In genomic region chr19:7739211-7739752, GRCh38 we compare ENCODE assay signal across 19 cellular contexts. TPM values are rescaled to one million over a fixed set of nuclear protein-coding genes. Genes with fewer than 3 reads are reported as not detected.
DNase-seq lines count a peak whose midpoint lies in the region; ATAC-seq and TF ChIP-seq lines count a peak whose summit lies in the region.
"Had no signal": no experiment of that assay in that cellular context is flagged by ENCODE, and none has a peak within 500 bp of the region (broad histone marks: within the 10 kb centered on the region; RNA-seq: fewer than 3 reads in every experiment).

No MANE protein-coding gene starts in this region.

- no peak overlapping the region for H3K4me3 Mint-ChIP-seq in activated CD8-positive, alpha-beta T cell treated with anti-CD3 and anti-CD28 coated beads for 36 hours
- H3K4me3 Mint-ChIP-seq: CD8-positive, alpha-beta memory T cell had no signal

- CTCF ChIA-PET in activated CD8-positive, alpha-beta T cell treated with anti-CD3 and anti-CD28 coated beads for 36 hours (lab: Charles Lee): interaction anchor here (0.8 to 1.7 kb wide), 8 partner anchors 8 to 171 kb away, joined by 3 to 5 read pairs (median 3); partner anchors contain the start of genes CD209 and TRAPPC5

- intact Hi-C loops in activated CD8-positive, alpha-beta T cell treated with anti-CD3 and anti-CD28 coated beads for 36 hours (cut with micrococcal nuclease): no loop called here
- intact Hi-C loops in spleen (cut with DNase I; ENCODE audit: low total_unique reads): no loop called here

- no peak for TF ChIP-seq CTCF in activated CD8-positive, alpha-beta T cell treated with anti-CD3 and anti-CD28 coated beads for 36 hours (IDR thresholded peaks at IDR 0.05)
- TF ChIP-seq CTCF in spleen (IDR thresholded peaks at IDR 0.05 in 8 of 11, conservative IDR thresholded peaks at IDR 0.05 in 3 of 11) (no peak), coronary artery (IDR thresholded peaks at IDR 0.05) (no peak)

- H3K36me3 ChIP-seq in BLaER1 (no peaks in the 10 kb centered on the region), skeletal muscle tissue (ENCODE audit: control insufficient read depth in 3 of 3, insufficient read depth in 3 of 3, low read length in 3 of 3) (no peaks in the 10 kb centered on the region), spleen (no peaks in the 10 kb centered on the region)

- H3K9me3 Mint-ChIP-seq in activated CD8-positive, alpha-beta T cell treated with anti-CD3 and anti-CD28 coated beads for 36 hours: no peaks in the 10 kb centered on the region
- H3K9me3 Mint-ChIP-seq: CD8-positive, alpha-beta memory T cell had no signal

- H3K27me3 Mint-ChIP-seq in activated CD8-positive, alpha-beta T cell treated with anti-CD3 and anti-CD28 coated beads for 36 hours: peaks cover 13% of the 10 kb centered on the region

- H3K27me3 ChIP-seq in BLaER1: no peaks in the 10 kb centered on the region
- H3K27me3 ChIP-seq in skeletal muscle tissue (ENCODE audit: control insufficient read depth in 3 of 3, insufficient read depth in 3 of 3, low read length in 3 of 3): peaks cover 0 to 10% (median 3%) of the 10 kb centered on the region in 3 donors
- H3K27me3 ChIP-seq in spleen (replicated peaks in 1 of 7): no peaks in the 10 kb centered on the region

- H3K9me3 ChIP-seq in BLaER1: no peaks in the 10 kb centered on the region
- no peaks in the 10 kb centered on the region for H3K9me3 ChIP-seq in skeletal muscle tissue (ENCODE audit: control insufficient read depth in 3 of 3, low read length in 3 of 3)
- H3K9me3 ChIP-seq in spleen: no peaks in the 10 kb centered on the region
- H3K9me3 ChIP-seq: Caco-2 had no signal

- H4K20me1 ChIP-seq in BLaER1: no peaks in the 10 kb centered on the region

- no peak overlapping the region for H3K27ac Mint-ChIP-seq in activated CD8-positive, alpha-beta T cell treated with anti-CD3 and anti-CD28 coated beads for 36 hours

- ATAC-seq in activated CD8-positive, alpha-beta T cell treated with anti-CD3 and anti-CD28 coated beads for 36 hours: no peak
- ATAC-seq: GM12878 had no signal

- peak overlapping the region; percentile 54 for H3K4me2 ChIP-seq in BLaER1

- no peaks in the 10 kb centered on the region for H3K36me3 Mint-ChIP-seq in activated CD8-positive, alpha-beta T cell treated with anti-CD3 and anti-CD28 coated beads for 36 hours (ENCODE audit: low read depth)
- H3K36me3 Mint-ChIP-seq: CD8-positive, alpha-beta memory T cell had no signal

- H3K4me1 ChIP-seq in BLaER1: peaks cover 31% of the 10 kb centered on the region
- H3K4me1 ChIP-seq in skeletal muscle tissue (ENCODE audit: control insufficient read depth in 3 of 3, insufficient read depth in 3 of 3, low read length in 3 of 3): no peaks in the 10 kb centered on the region
- H3K4me1 ChIP-seq in spleen: peaks cover 0 to 24% (median 4%) of the 10 kb centered on the region in 6 donors
- H3K4me1 ChIP-seq: Caco-2 had no signal

- DNase-seq in D341Med (ENCODE audit: low spot score) (peak; percentile 65), NCI-H82 (lab: John Stamatoyannopoulos, UW) (peak; percentile 92), spleen (no peak), coronary artery (ENCODE audit: low spot score) (no peak)
- no peak for DNase-seq in activated CD8-positive, alpha-beta T cell treated with anti-CD3 and anti-CD28 coated beads for 36 hours
- DNase-seq: ACHN; Caco-2; CD8-positive, alpha-beta memory T cell; DMS 273 treated with DMSO at 0.1 percent for 48 hours; DMS79; GM23248; H7 had no signal

- no peak overlapping the region for H3K27ac ChIP-seq in BLaER1
- peak overlapping the region; percentile 40 for H3K27ac ChIP-seq in skeletal muscle tissue (ENCODE audit: low read depth, low read length)
- H3K27ac ChIP-seq in spleen: no peak overlapping the region
- H3K27ac ChIP-seq in coronary artery: peak overlapping the region in 1 of 2 donors; percentile 60
- H3K27ac ChIP-seq: C4-2B, GM23248 had no signal

- WGBS in spleen, 5 donors: 32 to 50% (median 43%) methylated on average over 2 of the region's 2 CpGs

- peaks cover 14% of the 10 kb centered on the region for H3K4me1 Mint-ChIP-seq in activated CD8-positive, alpha-beta T cell treated with anti-CD3 and anti-CD28 coated beads for 36 hours (ENCODE audit: low read depth)
- H3K4me1 Mint-ChIP-seq: CD8-positive, alpha-beta memory T cell had no signal

- no peak for TF ChIP-seq POLR2A in spleen (IDR thresholded peaks at IDR 0.05)

- H3K9ac ChIP-seq in BLaER1 (no peak overlapping the region), skeletal muscle tissue (ENCODE audit: low read depth in 1 of 3, low read length in 3 of 3) (no peak overlapping the region)
- H3K9ac ChIP-seq: GM23248 had no signal

- POLR2A ChIA-PET in activated CD8-positive, alpha-beta T cell treated with anti-CD3 and anti-CD28 coated beads for 36 hours (lab: Charles Lee): interaction anchor here (0.9 kb wide), 1 partner anchor 9 kb away, joined by 4 read pairs; no protein-coding TSS in a partner anchor

- no peak overlapping the region for H3K4me3 ChIP-seq in BLaER1
- H3K4me3 ChIP-seq in skeletal muscle tissue (ENCODE audit: low read length in 3 of 3): no peak overlapping the region
- H3K4me3 ChIP-seq in spleen: no peak overlapping the region
- no peak overlapping the region for H3K4me3 ChIP-seq in coronary artery
- H3K4me3 ChIP-seq: GM12878, GM23248 had no signal

RNA-seq across cellular contexts. Expression of gene CLEC4G, which starts 7.4 kb away (rescaled TPM):
- total RNA-seq in skeletal muscle tissue (0.52 TPM), spleen (1 to 10 TPM in 3 of 7 donors, under 1 TPM in 3, not detected in 1; 0.34 to 4.0 (median 0.88) TPM)
- total RNA-seq in activated CD8-positive, alpha-beta T cell treated with anti-CD3 and anti-CD28 coated beads for 36 hours: not detected
- polyA plus RNA-seq in spleen: 1 to 10 TPM in 2 of 3 donors, under 1 TPM in 1; 0.50 to 1.3 (median 1.0) TPM
- total RNA-seq: A172; Caco-2; CD8-positive, alpha-beta memory T cell; G401; GM12878; GM23248; H7; HT1080 had no signal
- polyA plus RNA-seq: CD8-positive, alpha-beta memory T cell; GM23248 had no signal

RNA-seq across cellular contexts. Expression of gene CD209, which starts 8.1 kb away (rescaled TPM):
- total RNA-seq in skeletal muscle tissue: 5.2 TPM
- not detected for total RNA-seq in activated CD8-positive, alpha-beta T cell treated with anti-CD3 and anti-CD28 coated beads for 36 hours
- total RNA-seq in spleen: 10 to 100 TPM in 2 of 7 donors, 1 to 10 TPM in 5; 1.1 to 22.2 (median 2.2) TPM
- under 1 TPM; 0.42 to 0.56 (median 0.46) TPM for polyA plus RNA-seq in spleen
- total RNA-seq: A172, Caco-2, G401, GM23248, H7, HT1080 had no signal
- polyA plus RNA-seq: CD8-positive, alpha-beta memory T cell; GM23248 had no signal

RNA-seq across cellular contexts. Expression of gene CLEC4M, which starts 23.8 kb away (rescaled TPM):
- not detected for total RNA-seq in skeletal muscle tissue
- not detected for total RNA-seq in activated CD8-positive, alpha-beta T cell treated with anti-CD3 and anti-CD28 coated beads for 36 hours
- total RNA-seq in spleen: 1 to 10 TPM in 1 of 7 donors, under 1 TPM in 1, not detected in 5; 0.89 to 3.3 TPM
- under 1 TPM in 2 of 3 donors, not detected in 1; 0.12 to 0.26 TPM for polyA plus RNA-seq in spleen
- total RNA-seq: Caco-2; CD8-positive, alpha-beta memory T cell; G401; GM23248; H7; HT1080 had no signal
- polyA plus RNA-seq: CD8-positive, alpha-beta memory T cell; GM23248 had no signal

RNA-seq across cellular contexts. Expression of gene FCER2, which starts 37.4 kb away (rescaled TPM):
- total RNA-seq in skeletal muscle tissue: under 0.01 TPM
- total RNA-seq in activated CD8-positive, alpha-beta T cell treated with anti-CD3 and anti-CD28 coated beads for 36 hours: 1 to 10 TPM; 3.0 to 3.7 TPM
- 100 to 1,000 TPM in 1 of 7 donors, 10 to 100 TPM in 6; 26.4 to 121 (median 47.0) TPM for total RNA-seq in spleen
- polyA plus RNA-seq in spleen: 100 to 1,000 TPM in 2 of 3 donors, 10 to 100 TPM in 1; 48.0 to 108 (median 105) TPM
- total RNA-seq: A172, Caco-2, G401, GM23248, H7, HT1080 had no signal
- polyA plus RNA-seq: CD8-positive, alpha-beta memory T cell; GM23248 had no signal

RNA-seq across cellular contexts. Expression of gene TRAPPC5, which starts 58.6 kb away (rescaled TPM):
- 9.4 TPM for total RNA-seq in skeletal muscle tissue
- total RNA-seq in activated CD8-positive, alpha-beta T cell treated with anti-CD3 and anti-CD28 coated beads for 36 hours: 10 to 100 TPM; 85.0 to 85.9 TPM
- total RNA-seq in spleen: 10 to 100 TPM; 47.2 to 88.5 (median 77.4) TPM
- 100 to 1,000 TPM in 2 of 3 donors, 10 to 100 TPM in 1; 94.3 to 159 (median 128) TPM for polyA plus RNA-seq in spleen

Comparison
In these comparisons a context has a peak if more than half of its experiments do, and no peak if none do; other contexts are left out.
1. DNase-seq: peak in D341Med (single experiment) and NCI-H82 (single experiment); none in activated CD8-positive, alpha-beta T cell treated with anti-CD3 and anti-CD28 coated beads for 36 hours (single experiment), spleen (single experiment) and coronary artery (single experiment).